Comparison of ENCODE assay signal across 1 cellular context in the genomic region with DNA sequence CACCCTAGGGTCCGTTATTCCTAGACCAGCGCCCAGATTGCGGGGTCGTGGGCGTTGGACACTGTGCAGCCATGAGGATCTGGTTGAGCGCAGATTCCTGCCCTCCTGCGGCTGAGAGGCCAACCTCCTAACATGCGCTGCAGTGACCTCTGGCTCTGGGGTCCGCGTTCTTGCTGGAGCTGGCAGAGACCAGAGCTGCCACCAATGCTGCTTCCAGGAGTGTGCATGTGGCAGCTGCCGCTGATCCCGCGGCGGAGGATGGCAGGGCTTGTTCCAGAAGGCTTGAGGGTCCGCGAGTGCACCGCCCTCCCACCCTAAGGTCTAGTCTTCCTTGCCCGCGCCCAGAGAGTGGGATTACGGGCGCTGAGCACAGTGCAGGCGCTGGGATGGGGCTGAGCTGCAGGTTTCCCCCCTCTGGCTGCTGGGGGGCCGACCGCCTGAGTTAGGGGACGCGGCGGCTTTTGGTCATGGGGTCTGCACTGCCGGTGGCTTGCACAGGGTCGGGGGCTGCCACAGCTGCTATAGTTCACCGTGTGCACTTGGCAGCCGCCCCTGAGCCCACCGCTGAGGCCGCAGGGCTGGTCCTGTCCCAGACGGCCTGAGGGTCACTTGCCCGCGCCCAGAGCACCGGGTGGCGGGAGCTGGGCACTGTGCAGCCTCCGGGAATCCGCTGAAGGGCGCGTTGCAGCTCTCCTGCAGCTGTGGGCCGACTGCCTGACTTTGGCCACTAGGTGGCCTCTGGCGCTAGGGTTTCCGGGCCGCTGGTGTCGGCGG.
TF ChIP-seq lines count a peak whose summit lies in the region.

No MANE protein-coding gene starts in this region.

TF ChIP-seq in HepG2, 621 proteins besides CTCF, POLR2A, EP300 and RAD21 (continued from another document and continues in another):
- TF ChIP-seq ZNF280D (CRISPR knock-in tag; IDR thresholded peaks at IDR 0.05), result no peak
- no peak for TF ChIP-seq ZNF431 (CRISPR knock-in tag; IDR thresholded peaks at IDR 0.05; ENCODE audit: borderline replicate concordance, low read depth)
- no peak for TF ChIP-seq ZNF24 (IDR thresholded peaks at IDR 0.05)
- no peak for TF ChIP-seq SUZ12 (IDR thresholded peaks at IDR 0.05; ENCODE audit: low read depth, low read length)
- TF ChIP-seq, protein P1, sequence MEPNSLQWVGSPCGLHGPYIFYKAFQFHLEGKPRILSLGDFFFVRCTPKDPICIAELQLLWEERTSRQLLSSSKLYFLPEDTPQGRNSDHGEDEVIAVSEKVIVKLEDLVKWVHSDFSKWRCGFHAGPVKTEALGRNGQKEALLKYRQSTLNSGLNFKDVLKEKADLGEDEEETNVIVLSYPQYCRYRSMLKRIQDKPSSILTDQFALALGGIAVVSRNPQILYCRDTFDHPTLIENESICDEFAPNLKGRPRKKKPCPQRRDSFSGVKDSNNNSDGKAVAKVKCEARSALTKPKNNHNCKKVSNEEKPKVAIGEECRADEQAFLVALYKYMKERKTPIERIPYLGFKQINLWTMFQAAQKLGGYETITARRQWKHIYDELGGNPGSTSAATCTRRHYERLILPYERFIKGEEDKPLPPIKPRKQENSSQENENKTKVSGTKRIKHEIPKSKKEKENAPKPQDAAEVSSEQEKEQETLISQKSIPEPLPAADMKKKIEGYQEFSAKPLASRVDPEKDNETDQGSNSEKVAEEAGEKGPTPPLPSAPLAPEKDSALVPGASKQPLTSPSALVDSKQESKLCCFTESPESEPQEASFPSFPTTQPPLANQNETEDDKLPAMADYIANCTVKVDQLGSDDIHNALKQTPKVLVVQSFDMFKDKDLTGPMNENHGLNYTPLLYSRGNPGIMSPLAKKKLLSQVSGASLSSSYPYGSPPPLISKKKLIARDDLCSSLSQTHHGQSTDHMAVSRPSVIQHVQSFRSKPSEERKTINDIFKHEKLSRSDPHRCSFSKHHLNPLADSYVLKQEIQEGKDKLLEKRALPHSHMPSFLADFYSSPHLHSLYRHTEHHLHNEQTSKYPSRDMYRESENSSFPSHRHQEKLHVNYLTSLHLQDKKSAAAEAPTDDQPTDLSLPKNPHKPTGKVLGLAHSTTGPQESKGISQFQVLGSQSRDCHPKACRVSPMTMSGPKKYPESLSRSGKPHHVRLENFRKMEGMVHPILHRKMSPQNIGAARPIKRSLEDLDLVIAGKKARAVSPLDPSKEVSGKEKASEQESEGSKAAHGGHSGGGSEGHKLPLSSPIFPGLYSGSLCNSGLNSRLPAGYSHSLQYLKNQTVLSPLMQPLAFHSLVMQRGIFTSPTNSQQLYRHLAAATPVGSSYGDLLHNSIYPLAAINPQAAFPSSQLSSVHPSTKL (CRISPR knock-in tag; IDR thresholded peaks at IDR 0.05), result peak; percentile 66
- no peak for TF ChIP-seq NR2C2 (CRISPR knock-in tag; IDR thresholded peaks at IDR 0.05; ENCODE audit: borderline replicate concordance)
- no peak for TF ChIP-seq PHF21A (CRISPR knock-in tag; IDR thresholded peaks at IDR 0.05)
- no peak for TF ChIP-seq PLSCR1 (CRISPR knock-in tag; IDR thresholded peaks at IDR 0.05; ENCODE audit: borderline replicate concordance)
- no peak for TF ChIP-seq ZNF510 (CRISPR knock-in tag; IDR thresholded peaks at IDR 0.05; ENCODE audit: low read depth)
- peak; percentile 24; the same call in 1 of the 2 replicates for TF ChIP-seq PPARG (CRISPR knock-in tag; conservative IDR thresholded peaks at IDR 0.05)
- TF ChIP-seq PCBP1 (IDR thresholded peaks at IDR 0.05; ENCODE audit: borderline replicate concordance, low read depth, low read length), result no peak
- TF ChIP-seq ZNF557 (CRISPR knock-in tag; IDR thresholded peaks at IDR 0.05), result no peak
- TF ChIP-seq E2F1 (CRISPR knock-in tag; IDR thresholded peaks at IDR 0.05), result 0 out of 2 replicates have a peak, but pooled peaks have one; percentile 44
- peak; percentile 78; the same call in 1 of the 2 replicates for TF ChIP-seq KDM3A (CRISPR knock-in tag; IDR thresholded peaks at IDR 0.05; ENCODE audit: low read depth)
- no peak for TF ChIP-seq DNMT3B (CRISPR knock-in tag; conservative IDR thresholded peaks at IDR 0.05)
- TF ChIP-seq ZNF687 (CRISPR knock-in tag; IDR thresholded peaks at IDR 0.05), result peak; percentile 65
- TF ChIP-seq, protein P2, sequence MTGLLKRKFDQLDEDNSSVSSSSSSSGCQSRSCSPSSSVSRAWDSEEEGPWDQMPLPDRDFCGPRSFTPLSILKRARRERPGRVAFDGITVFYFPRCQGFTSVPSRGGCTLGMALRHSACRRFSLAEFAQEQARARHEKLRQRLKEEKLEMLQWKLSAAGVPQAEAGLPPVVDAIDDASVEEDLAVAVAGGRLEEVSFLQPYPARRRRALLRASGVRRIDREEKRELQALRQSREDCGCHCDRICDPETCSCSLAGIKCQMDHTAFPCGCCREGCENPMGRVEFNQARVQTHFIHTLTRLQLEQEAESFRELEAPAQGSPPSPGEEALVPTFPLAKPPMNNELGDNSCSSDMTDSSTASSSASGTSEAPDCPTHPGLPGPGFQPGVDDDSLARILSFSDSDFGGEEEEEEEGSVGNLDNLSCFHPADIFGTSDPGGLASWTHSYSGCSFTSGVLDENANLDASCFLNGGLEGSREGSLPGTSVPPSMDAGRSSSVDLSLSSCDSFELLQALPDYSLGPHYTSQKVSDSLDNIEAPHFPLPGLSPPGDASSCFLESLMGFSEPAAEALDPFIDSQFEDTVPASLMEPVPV (CRISPR knock-in tag; IDR thresholded peaks at IDR 0.05), result 0 out of 2 replicates have a peak, but pooled peaks have one; percentile 75
- 0 out of 2 replicates have a peak, but pooled peaks have one; percentile 35 for TF ChIP-seq ZNF446 (CRISPR knock-in tag; IDR thresholded peaks at IDR 0.05)
- TF ChIP-seq SMARCE1 (IDR thresholded peaks at IDR 0.05; ENCODE audit: borderline replicate concordance), result no peak
- TF ChIP-seq ZNF674 (CRISPR knock-in tag; IDR thresholded peaks at IDR 0.05; ENCODE audit: low read depth), result no peak; the same call in 1 of the 2 replicates
- no peak for TF ChIP-seq CREB3 (CRISPR knock-in tag; IDR thresholded peaks at IDR 0.05)
- TF ChIP-seq NFE2L1 (CRISPR knock-in tag; IDR thresholded peaks at IDR 0.05; ENCODE audit: borderline replicate concordance), result no peak
- TF ChIP-seq TP53 (CRISPR knock-in tag; conservative IDR thresholded peaks at IDR 0.05), result no peak
- 0 out of 2 replicates have a peak, but pooled peaks have one; percentile 71 for TF ChIP-seq KDM5B (CRISPR knock-in tag; IDR thresholded peaks at IDR 0.05; ENCODE audit: borderline replicate concordance)
- no peak for TF ChIP-seq ZNF770 (CRISPR knock-in tag; IDR thresholded peaks at IDR 0.05)
- no peak for TF ChIP-seq ATM (IDR thresholded peaks at IDR 0.05; ENCODE audit: borderline replicate concordance)
- TF ChIP-seq RORA (CRISPR knock-in tag; IDR thresholded peaks at IDR 0.05), result no peak
- 0 out of 2 replicates have a peak, but pooled peaks have one; percentile 5 for TF ChIP-seq MAX (IDR thresholded peaks at IDR 0.05)
- no peak; the same call in 1 of the 2 replicates for TF ChIP-seq ZNF232 (CRISPR knock-in tag; IDR thresholded peaks at IDR 0.05; ENCODE audit: borderline replicate concordance)
- TF ChIP-seq ZNF670 (CRISPR knock-in tag; IDR thresholded peaks at IDR 0.05; ENCODE audit: borderline replicate concordance), result no peak; the same call in 1 of the 2 replicates
- TF ChIP-seq, protein P3, sequence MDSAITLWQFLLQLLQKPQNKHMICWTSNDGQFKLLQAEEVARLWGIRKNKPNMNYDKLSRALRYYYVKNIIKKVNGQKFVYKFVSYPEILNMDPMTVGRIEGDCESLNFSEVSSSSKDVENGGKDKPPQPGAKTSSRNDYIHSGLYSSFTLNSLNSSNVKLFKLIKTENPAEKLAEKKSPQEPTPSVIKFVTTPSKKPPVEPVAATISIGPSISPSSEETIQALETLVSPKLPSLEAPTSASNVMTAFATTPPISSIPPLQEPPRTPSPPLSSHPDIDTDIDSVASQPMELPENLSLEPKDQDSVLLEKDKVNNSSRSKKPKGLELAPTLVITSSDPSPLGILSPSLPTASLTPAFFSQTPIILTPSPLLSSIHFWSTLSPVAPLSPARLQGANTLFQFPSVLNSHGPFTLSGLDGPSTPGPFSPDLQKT (CRISPR knock-in tag; IDR thresholded peaks at IDR 0.05; ENCODE audit: borderline replicate concordance), result no peak
- no peak for TF ChIP-seq XBP1 (CRISPR knock-in tag; IDR thresholded peaks at IDR 0.05)
- TF ChIP-seq SOX5 (CRISPR knock-in tag; IDR thresholded peaks at IDR 0.05; ENCODE audit: borderline replicate concordance), result no peak
